In the genomic region with DNA sequence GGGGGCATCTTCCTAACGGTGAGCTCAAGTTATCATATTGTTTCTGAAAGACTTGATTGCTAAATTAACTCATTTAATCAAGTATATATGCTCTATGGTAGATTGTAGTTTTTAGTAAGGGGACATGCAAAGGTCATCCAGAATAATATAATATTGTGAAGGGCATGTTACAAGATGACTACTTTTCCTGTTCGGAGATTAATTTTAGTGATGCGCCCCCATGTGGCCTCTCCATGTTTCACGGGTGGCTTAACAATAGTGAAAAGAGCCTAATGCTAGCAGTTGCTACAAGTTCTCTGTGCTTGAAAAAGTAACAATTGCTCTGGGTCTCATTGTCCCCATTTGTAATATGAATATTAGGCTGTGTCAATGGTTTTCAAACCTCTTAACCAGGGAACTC, we compare ENCODE assay signal across 9 cellular contexts. TPM values are rescaled to one million over a fixed set of nuclear protein-coding genes. Genes with fewer than 3 reads are reported as not detected.
DNase-seq lines count a peak whose midpoint lies in the region; ATAC-seq lines count a peak whose summit lies in the region.
"Had no signal": no experiment of that assay in that cellular context is flagged by ENCODE, and none has a peak within 500 bp of the region (broad histone marks: within the 10 kb centered on the region; RNA-seq: fewer than 3 reads in every experiment).

No MANE protein-coding gene starts in this region.

- peak; percentile 49 for ATAC-seq in GM18499 (IDR thresholded peaks at IDR 0.05; ENCODE audit: insufficient read depth, unreplicated experiment)
- ATAC-seq in activated T-cell treated with anti-CD3 and anti-CD28 coated beads, Interleukin-2, amount 50 U/mL, for 72 hours (replicated peaks in 1 of 2) = no peak
- ATAC-seq in activated T-helper 17 cell treated with anti-CD3 and anti-CD28 coated beads, Interleukin-2, amount 50 U/mL, for 72 hours (replicated peaks) = no peak

- no peaks in the 10 kb centered on the region for H3K36me3 Mint-ChIP-seq in activated T-cell treated with anti-CD3 and anti-CD28 coated beads, Interleukin-2, amount 50 U/mL, for 72 hours (ENCODE audit: insufficient read depth in 2 of 2)
- no peaks in the 10 kb centered on the region for H3K36me3 Mint-ChIP-seq in activated T-helper 17 cell treated with anti-CD3 and anti-CD28 coated beads, Interleukin-2, amount 50 U/mL, for 72 hours (ENCODE audit: low read depth)

- no peaks in the 10 kb centered on the region for H3K4me1 Mint-ChIP-seq in activated T-cell treated with anti-CD3 and anti-CD28 coated beads, Interleukin-2, amount 50 U/mL, for 72 hours (ENCODE audit: low read depth)
- H3K4me1 Mint-ChIP-seq in activated T-helper 17 cell treated with anti-CD3 and anti-CD28 coated beads, Interleukin-2, amount 50 U/mL, for 72 hours = no peaks in the 10 kb centered on the region

- peaks cover 30% of the 10 kb centered on the region for H3K27me3 Mint-ChIP-seq in activated T-cell treated with anti-CD3 and anti-CD28 coated beads, Interleukin-2, amount 50 U/mL, for 72 hours (ENCODE audit: low read depth)
- peaks cover 4% of the 10 kb centered on the region for H3K27me3 Mint-ChIP-seq in activated T-helper 17 cell treated with anti-CD3 and anti-CD28 coated beads, Interleukin-2, amount 50 U/mL, for 72 hours

- H3K4me3 Mint-ChIP-seq in activated T-cell treated with anti-CD3 and anti-CD28 coated beads, Interleukin-2, amount 50 U/mL, for 72 hours = no peak overlapping the region
- H3K4me3 Mint-ChIP-seq in activated T-helper 17 cell treated with anti-CD3 and anti-CD28 coated beads, Interleukin-2, amount 50 U/mL, for 72 hours = no peak overlapping the region

- no peak overlapping the region for H3K27ac Mint-ChIP-seq in activated T-cell treated with anti-CD3 and anti-CD28 coated beads, Interleukin-2, amount 50 U/mL, for 72 hours
- H3K27ac Mint-ChIP-seq in activated T-helper 17 cell treated with anti-CD3 and anti-CD28 coated beads, Interleukin-2, amount 50 U/mL, for 72 hours = no peak overlapping the region

- intact Hi-C loops in head of caudate nucleus (cut with DNase I) (no loop called here), posterior vena cava (cut with DNase I) (no loop called here)

- DNase-seq in AG08395 (ENCODE audit: low spot score) = peak; percentile 39
- peak; percentile 16 for DNase-seq in NCI-H526 treated with DMSO at 0.1 percent for 48 hours (lab: John Stamatoyannopoulos, UW)
- peak; percentile 31 to 34 for DNase-seq in activated T-cell treated with anti-CD3 and anti-CD28 coated beads, Interleukin-2, amount 50 U/mL, for 72 hours
- peak in 41 of 42 donors; percentile 11 to 76 (median 46) for DNase-seq in head of caudate nucleus
- peak; percentile 24 to 39 for DNase-seq in stimulated activated CD4-positive, alpha-beta T cell treated with anti-CD3 and anti-CD28 coated beads, Interleukin-2, amount 100 ng/mL, for 48 hours
- no peak for DNase-seq in posterior vena cava (ENCODE audit: low spot score)

- no peaks in the 10 kb centered on the region for H3K9me3 Mint-ChIP-seq in activated T-cell treated with anti-CD3 and anti-CD28 coated beads, Interleukin-2, amount 50 U/mL, for 72 hours
- no peaks in the 10 kb centered on the region for H3K9me3 Mint-ChIP-seq in activated T-helper 17 cell treated with anti-CD3 and anti-CD28 coated beads, Interleukin-2, amount 50 U/mL, for 72 hours

RNA-seq across cellular contexts. Expression of a gene that starts 12.2 kb away (rescaled TPM):
- not detected for total RNA-seq in activated T-cell treated with anti-CD3 and anti-CD28 coated beads, Interleukin-2, amount 50 U/mL, for 72 hours
- total RNA-seq in posterior vena cava = not detected
- total RNA-seq in activated T-helper 17 cell treated with anti-CD3 and anti-CD28 coated beads, Interleukin-2, amount 50 U/mL, for 72 hours = not detected
- total RNA-seq: glomerular endothelial cell had no signal
